ENCODE assay signal across 8 cellular contexts in the genomic region with DNA sequence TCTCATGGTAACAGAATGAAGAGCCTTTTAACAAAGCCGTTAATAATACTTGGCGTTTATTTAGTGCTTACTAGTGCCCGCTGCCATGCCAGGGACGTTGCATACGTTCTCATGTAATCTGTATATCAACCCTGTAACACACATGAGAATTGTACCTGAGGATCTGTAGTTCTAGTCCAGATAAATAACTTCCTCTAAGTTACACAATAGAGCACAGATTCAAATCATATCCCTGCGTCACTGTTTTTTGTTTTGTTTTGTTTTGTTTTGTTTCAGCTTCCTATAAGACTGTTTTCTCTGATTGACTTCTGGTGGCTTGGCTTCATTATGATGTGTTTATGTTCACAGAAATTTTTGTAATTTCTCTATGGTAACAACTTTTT. TPM values are rescaled to one million over a fixed set of nuclear protein-coding genes. Genes with fewer than 3 reads are reported as not detected.
DNase-seq lines count a peak whose midpoint lies in the region; ATAC-seq and TF ChIP-seq lines count a peak whose summit lies in the region.

No MANE protein-coding gene starts in this region.

- H3K4me1 ChIP-seq in BLaER1 (peaks cover 32% of the 10 kb centered on the region), lower lobe of right lung (peaks cover 19% of the 10 kb centered on the region)

- peak overlapping the region; percentile 89 for H3K27ac ChIP-seq in BLaER1
- H3K27ac ChIP-seq in angular gyrus (ENCODE audit: low read depth, low read length): peak overlapping the region; percentile 23
- peak overlapping the region; percentile 76 for H3K27ac ChIP-seq in lower lobe of right lung

- H3K36me3 ChIP-seq in BLaER1 (peaks cover 64% of the 10 kb centered on the region), lower lobe of right lung (peaks cover 49% of the 10 kb centered on the region)

- ATAC-seq in HG02610 (IDR thresholded peaks at IDR 0.05; ENCODE audit: unreplicated experiment) (peak; percentile 3), lower lobe of right lung (peak; percentile 13 to 27), GM21423 (IDR thresholded peaks at IDR 0.05; ENCODE audit: unreplicated experiment) (no peak)

- peak overlapping the region; percentile 86 for H3K9ac ChIP-seq in BLaER1

- peak overlapping the region; percentile 92 for H3K4me2 ChIP-seq in BLaER1

- H3K27me3 ChIP-seq in BLaER1 (no peaks in the 10 kb centered on the region), lower lobe of right lung (ENCODE audit: low read depth) (no peaks in the 10 kb centered on the region)

- H3K9me3 ChIP-seq in BLaER1 (no peaks in the 10 kb centered on the region), lower lobe of right lung (no peaks in the 10 kb centered on the region)

- intact Hi-C loops in lower lobe of right lung (cut with DNase I): no loop called here

- DNase-seq in lower lobe of right lung: no peak
- no peak for DNase-seq in NCI-H82 treated with DMSO at 0.1 percent for 48 hours (lab: John Stamatoyannopoulos, UW; ENCODE audit: unreplicated experiment)
- DNase-seq in midbrain (lab: John Stamatoyannopoulos, UW): no peak
- DNase-seq in NCI-H2107 treated with DMSO at 0.1 percent for 48 hours (lab: John Stamatoyannopoulos, UW; ENCODE audit: unreplicated experiment): no peak

- no peak for TF ChIP-seq CTCF in lower lobe of right lung (IDR thresholded peaks at IDR 0.05)

- H3K4me3 ChIP-seq in BLaER1 (peak overlapping the region; percentile 90), lower lobe of right lung (peak overlapping the region; percentile 75)

- H4K20me1 ChIP-seq in BLaER1: peaks cover 46% of the 10 kb centered on the region

RNA-seq across cellular contexts. Expression of a gene that starts 0.6 kb away (rescaled TPM):
- total RNA-seq in lower lobe of right lung: 6.8 TPM

RNA-seq across cellular contexts. Expression of a gene that starts 16.7 kb away (rescaled TPM):
- total RNA-seq in lower lobe of right lung: 20.6 TPM

RNA-seq across cellular contexts. Expression of a gene that starts 44.6 kb away (rescaled TPM):
- 2.2 TPM for total RNA-seq in lower lobe of right lung

Comparison
In these comparisons a context has a peak if more than half of its experiments do, and no peak if none do; other contexts are left out.
1. H3K27ac ChIP-seq: peak in every context shown above with its lines; median percentile 89 in BLaER1; 76 in lower lobe of right lung; 23 in angular gyrus.